Comparison of ENCODE assay signal across 1 cellular context in the genomic region with DNA sequence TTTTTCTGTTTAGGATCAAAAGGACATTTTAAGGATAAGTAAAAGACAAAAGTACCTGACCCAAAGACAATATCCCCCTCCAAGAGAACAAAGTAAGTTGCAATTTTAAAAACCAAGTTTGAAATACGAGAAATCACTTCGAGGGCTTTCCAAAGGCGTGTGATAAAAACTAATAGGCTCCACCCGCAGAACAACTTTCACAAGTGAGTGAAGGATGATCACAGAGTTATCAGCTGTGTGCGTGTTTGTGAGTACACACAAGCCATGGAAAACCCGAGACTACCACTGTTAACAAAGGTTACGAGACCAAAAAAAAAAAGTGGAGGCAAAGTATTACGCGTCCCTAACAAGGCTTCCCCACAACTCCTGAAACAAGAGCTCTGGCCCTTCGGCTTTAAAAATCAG.
TF ChIP-seq lines count a peak whose summit lies in the region.

No MANE protein-coding gene starts in this region.

TF ChIP-seq in K562, 482 proteins besides CTCF, POLR2A, EP300 and RAD21 (continued from another document):
- TF ChIP-seq ARID4B (CRISPR knock-in tag; IDR thresholded peaks at IDR 0.05) = peak; percentile 19; the same call in 1 of the 2 replicates
- TF ChIP-seq RBBP5 (IDR thresholded peaks at IDR 0.05; ENCODE audit: borderline replicate concordance, insufficient read depth, low read length, poor library complexity, severe bottlenecking) = peak; percentile 12
- 0 out of 2 replicates have a peak, but pooled peaks have one; percentile 33 for TF ChIP-seq KAT7 (CRISPR knock-in tag; IDR thresholded peaks at IDR 0.05; ENCODE audit: borderline replicate concordance)
TF ChIP-seq in K562: peak in this region for 5.
